ENCODE assay signal across 34 cellular contexts in the genomic region with DNA sequence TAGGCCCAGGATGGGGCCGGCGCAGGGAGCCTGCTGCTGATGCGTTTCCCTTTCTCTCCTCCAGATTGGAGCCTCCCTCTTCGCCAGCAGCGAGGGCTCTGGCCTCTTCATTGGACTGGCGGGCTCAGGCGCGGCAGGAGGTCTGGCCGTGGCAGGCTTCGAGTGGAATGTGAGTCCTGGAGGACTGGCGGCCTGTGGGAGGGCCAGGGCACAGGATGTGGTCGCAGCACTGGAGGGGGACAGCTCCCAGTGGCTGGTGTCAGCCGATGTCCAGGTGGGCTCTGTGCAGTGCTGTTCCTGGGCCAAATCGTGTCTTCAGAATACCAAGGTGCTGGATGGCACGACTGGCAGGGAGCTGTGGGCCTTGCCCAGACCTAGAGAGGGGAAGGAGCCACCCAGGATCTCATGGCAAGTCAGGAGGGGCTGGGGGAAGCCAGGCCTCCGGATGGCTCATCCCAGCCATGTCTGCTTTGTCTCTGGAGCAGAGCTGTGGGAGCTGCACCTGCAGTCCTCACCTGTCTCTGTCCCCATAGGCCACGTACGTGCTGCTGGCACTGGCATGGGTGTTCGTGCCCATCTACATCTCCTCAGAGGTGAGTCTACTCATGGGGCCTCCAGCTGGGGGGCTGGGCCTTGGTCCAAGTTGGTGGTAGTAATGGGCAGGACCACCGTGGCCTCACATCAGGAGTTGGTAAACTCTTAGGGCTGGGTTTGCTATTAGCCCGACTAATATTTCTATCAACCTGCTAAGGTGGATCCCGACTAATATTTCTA. TPM values are rescaled to one million over a fixed set of nuclear protein-coding genes. Genes with fewer than 3 reads are reported as not detected.
A peak's percentile ranks its signal among the peaks of the same experiment; 100 is the strongest.
DNase-seq lines count a peak whose midpoint lies in the region; ATAC-seq lines count a peak whose summit lies in the region.
"Had no signal": no experiment of that assay in that cellular context is flagged by ENCODE, and none has a peak within 500 bp of the region (broad histone marks: within the 10 kb centered on the region; RNA-seq: fewer than 3 reads in every experiment).

No MANE protein-coding gene starts in this region.

- H3K4me3 ChIP-seq in aorta (ENCODE audit: low read length in 2 of 2): no peak overlapping the region
- H3K4me3 ChIP-seq: colonic mucosa, prostate gland, thoracic aorta had no signal

- H3K9me3 ChIP-seq in aorta (ENCODE audit: control insufficient read depth, low read length): no peaks in the 10 kb centered on the region
- H3K9me3 ChIP-seq: colonic mucosa, prostate gland, thoracic aorta had no signal

- DNase-seq in Right ventricle myocardium inferior (ENCODE audit: missing footprints): peak; percentile 23
- DNase-seq in left ventricle myocardium superior: no peak
- peak; percentile 47 for DNase-seq in astrocyte of the hippocampus (ENCODE audit: low read depth, low spot score)
- DNase-seq in islet precursor cell: peak; percentile 88
- DNase-seq in aorta: peak; percentile 38 to 65
- no peak for DNase-seq in NCI-H446 (lab: John Stamatoyannopoulos, UW)
- DNase-seq in NCI-H1105 treated with DMSO at 0.1 percent for 48 hours (lab: John Stamatoyannopoulos, UW): no peak
- DNase-seq: activated CD8-positive, alpha-beta T cell treated with anti-CD3 and anti-CD28 coated beads, Interleukin-2, amount 10 ng/mL, durations not matched to agents 7 days and 5 days; AML-193; amniotic stem cell; colonic mucosa; DMS 273 treated with DMSO at 0.1 percent for 48 hours; effector CD8-positive, alpha-beta T cell; HCEC 1CT; Kasumi-1; naive B cell; NCI-H1436 treated with DMSO at 0.1 percent for 48 hours; NCI-H524 treated with DMSO at 0.1 percent for 48 hours; NK-92 treated with Interleukin-12 subunit alpha and Interleukin-12 subunit beta, amount 100 ng/mL, for 24 hours; nucleus accumbens; PC-3; stimulated activated CD4-positive, alpha-beta T cell treated with anti-CD3 and anti-CD28 coated beads, Interleukin-12 subunit alpha, Interleukin-12 subunit beta, amount 100 ng/mL, for 4 hours; stimulated activated CD4-positive, alpha-beta T cell treated with anti-CD3 and anti-CD28 coated beads, Interleukin-2, amount 100 ng/mL, for 48 hours; stimulated activated naive CD8-positive, alpha-beta T cell treated with anti-CD3 and anti-CD28 coated beads, Interleukin-15, amount 100 ng/mL, for 72 hours had no signal

- 84 to 86% methylated on average over 22 of the region's 22 CpGs for WGBS in aorta, 2 donors

- no peaks in the 10 kb centered on the region for H3K36me3 ChIP-seq in aorta (ENCODE audit: control insufficient read depth in 1 of 2, insufficient read depth in 2 of 2, low read length in 1 of 2)
- H3K36me3 ChIP-seq: colonic mucosa, prostate gland, thoracic aorta had no signal

- intact Hi-C loops in Right ventricle myocardium inferior (cut with DNase I): no loop called here
- intact Hi-C loops in left ventricle myocardium superior (cut with micrococcal nuclease): no loop called here
- intact Hi-C loops in aorta (cut with DNase I): loop anchor here in 1 of 2 donors (10.0 kb wide), 1 partner anchor 66 kb away; no protein-coding TSS in a partner anchor

- no peak overlapping the region for H3K27ac ChIP-seq in aorta (ENCODE audit: low read depth in 1 of 2, low read length in 2 of 2)
- H3K27ac ChIP-seq: colonic mucosa, epithelial cell of prostate, prostate gland, thoracic aorta had no signal

- H3K4me1 ChIP-seq in aorta (ENCODE audit: control insufficient read depth in 1 of 2, insufficient read depth in 2 of 2, low read length in 2 of 2): no peaks in the 10 kb centered on the region
- H3K4me1 ChIP-seq: colonic mucosa, prostate gland had no signal

- ATAC-seq in Right ventricle myocardium inferior (no peak), left ventricle myocardium superior (no peak), aorta (ENCODE audit: low FRiP score) (no peak), GM21390 (IDR thresholded peaks at IDR 0.05; ENCODE audit: unreplicated experiment) (no peak)
- ATAC-seq: activated CD8-positive, alpha-beta T cell treated with anti-CD3 and anti-CD28 coated beads, Interleukin-2, amount 10 ng/mL, durations not matched to agents 7 days and 5 days; PC-3; sciatic nerve; stimulated activated naive CD8-positive, alpha-beta T cell treated with anti-CD3 and anti-CD28 coated beads, Interleukin-15, amount 100 ng/mL, for 72 hours had no signal

- H3K27me3 ChIP-seq in aorta (ENCODE audit: control insufficient read depth in 1 of 2, insufficient read depth in 2 of 2, low read length in 1 of 2): no peaks in the 10 kb centered on the region
- H3K27me3 ChIP-seq: colonic mucosa had no signal

RNA-seq across cellular contexts. Expression of gene SLC5A10, which starts 7.3 kb away (rescaled TPM):
- total RNA-seq in Right ventricle myocardium inferior (not detected), left ventricle myocardium superior (not detected), aorta (not detected)
- polyA plus RNA-seq in aorta: under 1 TPM in 1 of 2 donors, not detected in 1; 0.23 TPM
- total RNA-seq: A673; activated CD8-positive, alpha-beta T cell treated with anti-CD3 and anti-CD28 coated beads, Interleukin-2, amount 10 ng/mL, durations not matched to agents 7 days and 5 days; activated T-helper 2 cell treated with anti-CD3 and anti-CD28 coated beads, Interferon-gamma antibody, Interleukin-2, Interleukin-4, amounts not matched to agents 10 μg/mL and 5 μg/mL and 100 μg/mL, durations not matched to agents 14 hours and 24 hours and 36 hours; bronchial epithelial cell; CD8-positive, alpha-beta memory T cell; PC-3; prostate gland; sciatic nerve; thoracic aorta; urinary bladder had no signal
- polyA plus RNA-seq: CD8-positive, alpha-beta memory T cell had no signal

RNA-seq across cellular contexts. Expression of gene FAM83G, which starts 45.3 kb away (rescaled TPM):
- total RNA-seq in Right ventricle myocardium inferior: 2.7 TPM
- 2.3 TPM for total RNA-seq in left ventricle myocardium superior
- total RNA-seq in aorta: 10 to 100 TPM in 1 of 2 donors, 1 to 10 TPM in 1; 7.1 to 12.9 TPM
- polyA plus RNA-seq in aorta: 1 to 10 TPM; 2.5 to 3.4 TPM

Comparison
In these comparisons a context has a peak if more than half of its experiments do, and no peak if none do; other contexts are left out.
1. DNase-seq: peak in Right ventricle myocardium inferior (single experiment), astrocyte of the hippocampus (single experiment), islet precursor cell (single experiment) and aorta (2 of 2); none in left ventricle myocardium superior (single experiment), NCI-H446 (0 of 2) and NCI-H1105 treated with DMSO at 0.1 percent for 48 hours (single experiment).